9 cellular contexts compared by ENCODE assay signal in genomic region chr11:19117760-19118097, GRCh38. TPM values are rescaled to one million over a fixed set of nuclear protein-coding genes. Genes with fewer than 3 reads are reported as not detected.
DNase-seq lines count a peak whose midpoint lies in the region; ATAC-seq lines count a peak whose summit lies in the region.
"Had no signal": no experiment of that assay in that cellular context is flagged by ENCODE, and none has a peak within 500 bp of the region (broad histone marks: within the 10 kb centered on the region; RNA-seq: fewer than 3 reads in every experiment).

No MANE protein-coding gene starts in this region.

- peaks cover 11% of the 10 kb centered on the region for H3K27me3 Mint-ChIP-seq in T-helper 1 cell treated with Interleukin-12 subunit alpha and Interleukin-12 subunit beta and Interleukin-4 antibody, amounts not matched to agents 30 μg/mL and 1 μg/mL, for 36 hours (ENCODE audit: low read depth)
- H3K27me3 Mint-ChIP-seq in activated naive CD8-positive, alpha-beta T cell treated with anti-CD3 and anti-CD28 coated beads, Interleukin-2, amount 10 ng/mL, durations not matched to agents 7 days and 5 days, result peaks cover 5% of the 10 kb centered on the region
- H3K27me3 Mint-ChIP-seq in immature natural killer cell (ENCODE audit: low read depth in 3 of 3), result peaks cover 6 to 7% (median 6%) of the 10 kb centered on the region in 3 donors
- no peaks in the 10 kb centered on the region for H3K27me3 Mint-ChIP-seq in stimulated activated naive CD8-positive, alpha-beta T cell treated with anti-CD3 and anti-CD28 coated beads, Interleukin-15, amount 100 ng/mL, for 72 hours

- no peaks in the 10 kb centered on the region for H3K9me3 Mint-ChIP-seq in T-helper 1 cell treated with Interleukin-12 subunit alpha and Interleukin-12 subunit beta and Interleukin-4 antibody, amounts not matched to agents 30 μg/mL and 1 μg/mL, for 36 hours
- no peaks in the 10 kb centered on the region for H3K9me3 Mint-ChIP-seq in activated naive CD8-positive, alpha-beta T cell treated with anti-CD3 and anti-CD28 coated beads, Interleukin-2, amount 10 ng/mL, durations not matched to agents 7 days and 5 days
- no peaks in the 10 kb centered on the region for H3K9me3 Mint-ChIP-seq in immature natural killer cell
- no peaks in the 10 kb centered on the region for H3K9me3 Mint-ChIP-seq in stimulated activated naive CD8-positive, alpha-beta T cell treated with anti-CD3 and anti-CD28 coated beads, Interleukin-15, amount 100 ng/mL, for 72 hours

- no peak for ATAC-seq in activated naive CD8-positive, alpha-beta T cell treated with anti-CD3 and anti-CD28 coated beads, Interleukin-2, amount 10 ng/mL, durations not matched to agents 7 days and 5 days (ENCODE audit: low read depth)
- no peak for ATAC-seq in stimulated activated naive CD8-positive, alpha-beta T cell treated with anti-CD3 and anti-CD28 coated beads, Interleukin-15, amount 100 ng/mL, for 72 hours
- no peak for ATAC-seq in HG03039 (IDR thresholded peaks at IDR 0.05; ENCODE audit: unreplicated experiment)

- peak overlapping the region; percentile 36 for H3K27ac Mint-ChIP-seq in T-helper 1 cell treated with Interleukin-12 subunit alpha and Interleukin-12 subunit beta and Interleukin-4 antibody, amounts not matched to agents 30 μg/mL and 1 μg/mL, for 36 hours
- H3K27ac Mint-ChIP-seq in activated naive CD8-positive, alpha-beta T cell treated with anti-CD3 and anti-CD28 coated beads, Interleukin-2, amount 10 ng/mL, durations not matched to agents 7 days and 5 days, result peak overlapping the region; percentile 28
- peak overlapping the region in 5 of 6 donors; percentile 48 to 90 (median 71) for H3K27ac Mint-ChIP-seq in immature natural killer cell
- H3K27ac Mint-ChIP-seq in stimulated activated naive CD8-positive, alpha-beta T cell treated with anti-CD3 and anti-CD28 coated beads, Interleukin-15, amount 100 ng/mL, for 72 hours, result peak overlapping the region; percentile 44 to 97

- no peak overlapping the region for H3K27ac ChIP-seq in substantia nigra (ENCODE audit: low read depth, low read length, poor library complexity, severe bottlenecking)

- peaks cover 45% of the 10 kb centered on the region for H3K4me1 Mint-ChIP-seq in T-helper 1 cell treated with Interleukin-12 subunit alpha and Interleukin-12 subunit beta and Interleukin-4 antibody, amounts not matched to agents 30 μg/mL and 1 μg/mL, for 36 hours (ENCODE audit: low read depth)
- peaks cover 42% of the 10 kb centered on the region for H3K4me1 Mint-ChIP-seq in activated naive CD8-positive, alpha-beta T cell treated with anti-CD3 and anti-CD28 coated beads, Interleukin-2, amount 10 ng/mL, durations not matched to agents 7 days and 5 days
- H3K4me1 Mint-ChIP-seq in immature natural killer cell, result peaks cover 49 to 57% of the 10 kb centered on the region in 2 donors
- H3K4me1 Mint-ChIP-seq in stimulated activated naive CD8-positive, alpha-beta T cell treated with anti-CD3 and anti-CD28 coated beads, Interleukin-15, amount 100 ng/mL, for 72 hours, result peaks cover 49% of the 10 kb centered on the region

- peak overlapping the region; percentile 96 for H3K4me3 Mint-ChIP-seq in T-helper 1 cell treated with Interleukin-12 subunit alpha and Interleukin-12 subunit beta and Interleukin-4 antibody, amounts not matched to agents 30 μg/mL and 1 μg/mL, for 36 hours
- peak overlapping the region; percentile 92 for H3K4me3 Mint-ChIP-seq in activated naive CD8-positive, alpha-beta T cell treated with anti-CD3 and anti-CD28 coated beads, Interleukin-2, amount 10 ng/mL, durations not matched to agents 7 days and 5 days
- H3K4me3 Mint-ChIP-seq in immature natural killer cell, result peak overlapping the region; percentile 90 to 95 (median 92)
- H3K4me3 Mint-ChIP-seq in stimulated activated naive CD8-positive, alpha-beta T cell treated with anti-CD3 and anti-CD28 coated beads, Interleukin-15, amount 100 ng/mL, for 72 hours, result peak overlapping the region; percentile 88 to 96

- POLR2A ChIA-PET in activated naive CD8-positive, alpha-beta T cell treated with anti-CD3 and anti-CD28 coated beads, Interleukin-2, amount 10 ng/mL, durations not matched to agents 7 days and 5 days (lab: Charles Lee), result no interaction called here

- peaks cover 10% of the 10 kb centered on the region for H3K36me3 Mint-ChIP-seq in T-helper 1 cell treated with Interleukin-12 subunit alpha and Interleukin-12 subunit beta and Interleukin-4 antibody, amounts not matched to agents 30 μg/mL and 1 μg/mL, for 36 hours (ENCODE audit: low read depth)
- peaks cover 16% of the 10 kb centered on the region for H3K36me3 Mint-ChIP-seq in activated naive CD8-positive, alpha-beta T cell treated with anti-CD3 and anti-CD28 coated beads, Interleukin-2, amount 10 ng/mL, durations not matched to agents 7 days and 5 days
- peaks cover 4 to 6% (median 4%) of the 10 kb centered on the region in 3 donors for H3K36me3 Mint-ChIP-seq in immature natural killer cell

- DNase-seq in T-helper 1 cell, result no peak
- DNase-seq in activated naive CD8-positive, alpha-beta T cell treated with anti-CD3 and anti-CD28 coated beads, Interleukin-2, amount 10 ng/mL, durations not matched to agents 7 days and 5 days, result no peak
- DNase-seq in immature natural killer cell, result no peak
- no peak for DNase-seq in stimulated activated naive CD8-positive, alpha-beta T cell treated with anti-CD3 and anti-CD28 coated beads, Interleukin-15, amount 100 ng/mL, for 72 hours
- no peak for DNase-seq in substantia nigra (lab: John Stamatoyannopoulos, UW)
- DNase-seq in AG08395 (ENCODE audit: low spot score), result no peak

RNA-seq across cellular contexts. Expression of gene ZDHHC13, which starts 0.8 kb away (rescaled TPM):
- total RNA-seq in activated naive CD8-positive, alpha-beta T cell treated with anti-CD3 and anti-CD28 coated beads, Interleukin-2, amount 10 ng/mL, durations not matched to agents 7 days and 5 days, result 10 to 100 TPM; 21.2 to 21.3 TPM
- polyA plus RNA-seq in immature natural killer cell, result 10 to 100 TPM; 10.2 to 20.4 (median 13.6) TPM

RNA-seq across cellular contexts. Expression of gene MRGPRX2, which starts 57.2 kb away (rescaled TPM):
- not detected for total RNA-seq in activated naive CD8-positive, alpha-beta T cell treated with anti-CD3 and anti-CD28 coated beads, Interleukin-2, amount 10 ng/mL, durations not matched to agents 7 days and 5 days
- polyA plus RNA-seq in immature natural killer cell, result under 1 TPM in 1 of 3 donors, not detected in 2; 0.40 TPM
- total RNA-seq: myocyte had no signal
